Comparison of ENCODE assay signal across 15 cellular contexts in genomic region chr2:127645395-127646291, GRCh38. TPM values are rescaled to one million over a fixed set of nuclear protein-coding genes. Genes with fewer than 3 reads are reported as not detected.
DNase-seq lines count a peak whose midpoint lies in the region; ATAC-seq and TF ChIP-seq lines count a peak whose summit lies in the region.
"Had no signal": no experiment of that assay in that cellular context is flagged by ENCODE, and none has a peak within 500 bp of the region (broad histone marks: within the 10 kb centered on the region; RNA-seq: fewer than 3 reads in every experiment).

A gene with protein sequence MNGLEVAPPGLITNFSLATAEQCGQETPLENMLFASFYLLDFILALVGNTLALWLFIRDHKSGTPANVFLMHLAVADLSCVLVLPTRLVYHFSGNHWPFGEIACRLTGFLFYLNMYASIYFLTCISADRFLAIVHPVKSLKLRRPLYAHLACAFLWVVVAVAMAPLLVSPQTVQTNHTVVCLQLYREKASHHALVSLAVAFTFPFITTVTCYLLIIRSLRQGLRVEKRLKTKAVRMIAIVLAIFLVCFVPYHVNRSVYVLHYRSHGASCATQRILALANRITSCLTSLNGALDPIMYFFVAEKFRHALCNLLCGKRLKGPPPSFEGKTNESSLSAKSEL (plus strand): TSS chr2:127646153. CDS start chr2:127650736, 4,583 bp downstream.

- H3K4me1 ChIP-seq in mesenchymal stem cell (ENCODE audit: control insufficient read depth, insufficient read depth, low read depth, low read length), result peaks cover 23% of the 10 kb centered on the region

- H2BK12ac ChIP-seq in mesenchymal stem cell (ENCODE audit: low read length in 2 of 2), result peak within 1 kb of the TSS in 1 of 2 experiments; percentile 38

- H2BK120ac ChIP-seq in mesenchymal stem cell (ENCODE audit: low read depth, low read length), result no peak within 1 kb of the TSS

- WGBS in mesenchymal stem cell, result 92% methylated on average over 37 of the region's 37 CpGs

- peaks cover 0 to 9% of the 10 kb centered on the region in 2 experiments for H3K36me3 ChIP-seq in mesenchymal stem cell (ENCODE audit: control insufficient read depth in 1 of 2, insufficient read depth in 2 of 2, low read depth in 1 of 2, low read length in 2 of 2)

- H3K4me3 Mint-ChIP-seq in HFFc6, result no peak within 1 kb of the TSS; the same call in 1 of the 2 replicates
- H3K4me3 Mint-ChIP-seq: activated CD4-positive, alpha-beta T cell treated with anti-CD3 and anti-CD28 coated beads, Interleukin-2, amount 10 ng/mL, durations not matched to agents 24 days and 14 days; activated naive CD4-positive, alpha-beta T cell treated with anti-CD3 and anti-CD28 coated beads for 36 hours; stimulated activated naive CD8-positive, alpha-beta T cell treated with anti-CD3 and anti-CD28 coated beads, Interleukin-15, Interleukin-2, amounts not matched to agents 100 ng/mL and 50 ng/mL, for 24 hours had no signal

- H3K9me3 Mint-ChIP-seq in HFFc6, result no peaks in the 10 kb centered on the region
- H3K9me3 Mint-ChIP-seq: activated CD4-positive, alpha-beta T cell treated with anti-CD3 and anti-CD28 coated beads, Interleukin-2, amount 10 ng/mL, durations not matched to agents 24 days and 14 days; activated naive CD4-positive, alpha-beta T cell treated with anti-CD3 and anti-CD28 coated beads for 36 hours; stimulated activated naive CD8-positive, alpha-beta T cell treated with anti-CD3 and anti-CD28 coated beads, Interleukin-15, Interleukin-2, amounts not matched to agents 100 ng/mL and 50 ng/mL, for 24 hours had no signal

- peaks cover 2% of the 10 kb centered on the region; the same call in 1 of the 2 replicates for H3K27me3 Mint-ChIP-seq in HFFc6 (ENCODE audit: insufficient read depth)
- H3K27me3 Mint-ChIP-seq: activated CD4-positive, alpha-beta T cell treated with anti-CD3 and anti-CD28 coated beads, Interleukin-2, amount 10 ng/mL, durations not matched to agents 24 days and 14 days; stimulated activated naive CD8-positive, alpha-beta T cell treated with anti-CD3 and anti-CD28 coated beads, Interleukin-15, Interleukin-2, amounts not matched to agents 100 ng/mL and 50 ng/mL, for 24 hours had no signal

- peak within 1 kb of the TSS; percentile 22 for H3K9ac ChIP-seq in mesenchymal stem cell (ENCODE audit: low read length)

- H3K36me3 Mint-ChIP-seq in HFFc6 (ENCODE audit: low read depth), result no peaks in the 10 kb centered on the region

- H4K8ac ChIP-seq in mesenchymal stem cell (ENCODE audit: low read length), result peak within 1 kb of the TSS; percentile 77

- H3K18ac ChIP-seq in mesenchymal stem cell (ENCODE audit: low read depth in 1 of 2, low read length in 2 of 2), result peak within 1 kb of the TSS in 1 of 2 experiments; percentile 14

- peak within 1 kb of the TSS in 57 of 59 donors; percentile 9 to 88 (median 74) for H3K27ac ChIP-seq in dorsolateral prefrontal cortex
- H3K27ac ChIP-seq in mesenchymal stem cell (ENCODE audit: low read length, poor library complexity, severe bottlenecking), result no peak within 1 kb of the TSS
- peak within 1 kb of the TSS; percentile 55 for H3K27ac ChIP-seq in substantia nigra (ENCODE audit: low read depth, low read length, poor library complexity, severe bottlenecking)

- ATAC-seq in omental fat pad (ENCODE audit: low FRiP score), result no peak

- no peaks in the 10 kb centered on the region for H3K27me3 ChIP-seq in dorsolateral prefrontal cortex
- no peaks in the 10 kb centered on the region for H3K27me3 ChIP-seq in mesenchymal stem cell (ENCODE audit: control insufficient read depth in 1 of 2, insufficient read depth in 1 of 2, low read length in 2 of 2)

- no peak within 1 kb of the TSS for H3K4me2 ChIP-seq in mesenchymal stem cell (ENCODE audit: low read length, poor library complexity, severe bottlenecking)

- intact Hi-C loops in dorsolateral prefrontal cortex (cut with DNase I), result loop anchor here in 1 of 2 donors (2.0 to 5.0 kb wide), 3 partner anchors 55 to 118 kb away; partner anchors contain the start of genes IWS1 and SFT2D3

- no peak within 1 kb of the TSS for H3K4ac ChIP-seq in mesenchymal stem cell (ENCODE audit: low read depth in 1 of 2, low read length in 2 of 2)

- H3K4me3 ChIP-seq in dorsolateral prefrontal cortex, result peak within 1 kb of the TSS in 49 of 59 donors; percentile 5 to 52 (median 28)
- no peak within 1 kb of the TSS for H3K4me3 ChIP-seq in mesenchymal stem cell (ENCODE audit: insufficient read depth in 1 of 2, low read depth in 1 of 2, low read length in 2 of 2)

- no peak within 1 kb of the TSS for H2AFZ ChIP-seq in mesenchymal stem cell (ENCODE audit: low read depth, low read length)

- H2BK15ac ChIP-seq in mesenchymal stem cell (ENCODE audit: low read depth, poor library complexity, severe bottlenecking), result no peak within 1 kb of the TSS

- no peak within 1 kb of the TSS for H2BK5ac ChIP-seq in mesenchymal stem cell (ENCODE audit: low read depth, low read length, poor library complexity, severe bottlenecking)

- H4K91ac ChIP-seq in mesenchymal stem cell (ENCODE audit: low read length), result no peak within 1 kb of the TSS

- H3K27ac Mint-ChIP-seq in HFFc6, result peak within 1 kb of the TSS; percentile 67
- H3K27ac Mint-ChIP-seq: activated CD4-positive, alpha-beta T cell treated with anti-CD3 and anti-CD28 coated beads, Interleukin-2, amount 10 ng/mL, durations not matched to agents 24 days and 14 days; activated naive CD4-positive, alpha-beta T cell treated with anti-CD3 and anti-CD28 coated beads for 36 hours; stimulated activated naive CD8-positive, alpha-beta T cell treated with anti-CD3 and anti-CD28 coated beads, Interleukin-15, Interleukin-2, amounts not matched to agents 100 ng/mL and 50 ng/mL, for 24 hours had no signal

- no peaks in the 10 kb centered on the region for H3K9me3 ChIP-seq in mesenchymal stem cell (ENCODE audit: control insufficient read depth, low read length)

- no peak within 1 kb of the TSS for H3K14ac ChIP-seq in mesenchymal stem cell (ENCODE audit: low read length in 2 of 2)

- H3K4me1 Mint-ChIP-seq in HFFc6 (ENCODE audit: low read depth), result peaks cover 29% of the 10 kb centered on the region

- no peak within 1 kb of the TSS for H2AK5ac ChIP-seq in mesenchymal stem cell (ENCODE audit: low read length, severe bottlenecking)

- DNase-seq in HFFc6 (no peak), dorsolateral prefrontal cortex (peak in 6 of 10 donors; percentile 49 to 72 (median 55)), mesenchymal stem cell (no peak), substantia nigra (lab: John Stamatoyannopoulos, UW) (peak in 38 of 49 donors; percentile 10 to 87 (median 58)), epidermal melanocyte (ENCODE audit: insufficient read length, low spot score) (no peak), SIG-M5 treated with dmso at 0.1 percent for 504 hours (lab: John Stamatoyannopoulos, UW; ENCODE audit: unreplicated experiment) (no peak), omental fat pad (ENCODE audit: low spot score) (no peak), NCI-H446 (lab: John Stamatoyannopoulos, UW) (no peak)
- DNase-seq: activated CD4-positive, alpha-beta T cell treated with anti-CD3 and anti-CD28 coated beads, Interleukin-2, amount 10 ng/mL, durations not matched to agents 24 days and 14 days; activated naive CD4-positive, alpha-beta T cell treated with anti-CD3 and anti-CD28 coated beads for 36 hours; COR-L47; NCI-H748 treated with DMSO at 0.1 percent for 48 hours had no signal

- no peaks in the 10 kb centered on the region for H3K79me1 ChIP-seq in mesenchymal stem cell (replicated peaks; ENCODE audit: low read length, poor library complexity, severe bottlenecking)

- no peak for TF ChIP-seq CTCF in HFFc6 (IDR thresholded peaks at IDR 0.05)
- peak in 11 of 56 donors; percentile 6 to 47 (median 17) for TF ChIP-seq CTCF in dorsolateral prefrontal cortex (IDR thresholded peaks at IDR 0.05 in 54 of 56, conservative IDR thresholded peaks at IDR 0.05 in 2 of 56; ENCODE audit: low read depth in 1 of 56, partially characterized antibody in 56 of 56)
- TF ChIP-seq CTCF in omental fat pad (IDR thresholded peaks at IDR 0.05), result no peak

- H3K23ac ChIP-seq in mesenchymal stem cell (ENCODE audit: low read length in 2 of 2), result no peak within 1 kb of the TSS

RNA-seq across cellular contexts. Expression of the gene that starts here (rescaled TPM):
- total RNA-seq in HFFc6 (2021; fragmentation: NEBNext Ultra II Directional; extraction: Animal tissue kit (Norgen Biotek cat#: 25700)), result not detected
- total RNA-seq in dorsolateral prefrontal cortex (10 to 100 TPM in 78 of 120 experiments, 1 to 10 TPM in 41, under 1 TPM in 1; 0.72 to 27.7 (median 11.7) TPM), omental fat pad (not detected)
- not detected for polyA plus RNA-seq in mesenchymal stem cell (2013, experiment 1 of 2)
- not detected for polyA plus RNA-seq in mesenchymal stem cell (2013, experiment 2 of 2)
- total RNA-seq: activated CD4-positive, alpha-beta T cell treated with anti-CD3 and anti-CD28 coated beads, Interleukin-2, amount 10 ng/mL, durations not matched to agents 24 days and 14 days; activated naive CD4-positive, alpha-beta T cell treated with anti-CD3 and anti-CD28 coated beads for 36 hours; MCF 10A; myocyte had no signal

Comparison
In these comparisons a context has a peak if more than half of its experiments do, and no peak if none do; other contexts are left out.
1. DNase-seq: peak in dorsolateral prefrontal cortex (6 of 10) and substantia nigra (38 of 49); none in HFFc6 (single experiment), mesenchymal stem cell (single experiment), epidermal melanocyte (single experiment), SIG-M5 treated with dmso at 0.1 percent for 504 hours (single experiment), omental fat pad (single experiment) and NCI-H446 (0 of 2).
2. H3K4me3 ChIP-seq: peak in dorsolateral prefrontal cortex (49 of 59); none in mesenchymal stem cell (0 of 2).